ENCODE assay signal across 8 cellular contexts in the genomic region with DNA sequence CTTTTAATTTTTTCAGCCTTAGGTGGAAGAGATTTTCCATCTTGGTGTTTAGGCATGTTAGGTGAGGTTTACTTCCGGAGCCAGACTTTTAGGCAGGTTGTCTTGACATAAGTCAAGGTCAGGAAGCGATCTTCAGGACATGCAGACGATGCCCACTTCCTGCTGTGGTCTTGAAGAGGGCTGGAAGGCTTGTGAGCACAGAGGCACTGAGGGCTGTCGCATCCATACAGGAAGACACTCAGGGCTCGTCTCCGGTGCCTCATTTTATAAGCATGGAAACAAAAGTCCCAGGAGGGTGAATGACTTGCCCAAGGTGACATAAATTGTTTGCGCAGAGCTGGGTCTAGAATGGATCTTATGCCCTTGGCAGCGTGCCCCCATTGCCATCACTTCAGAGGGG. TPM values are rescaled to one million over a fixed set of nuclear protein-coding genes. Genes with fewer than 3 reads are reported as not detected.
DNase-seq lines count a peak whose midpoint lies in the region; ATAC-seq and TF ChIP-seq lines count a peak whose summit lies in the region.

No MANE protein-coding gene starts in this region.

- H3K36me3 ChIP-seq in HEK293 (ENCODE audit: control insufficient read depth in 2 of 2, insufficient read depth in 1 of 2, low read length in 2 of 2) = no peaks in the 10 kb centered on the region
- no peaks in the 10 kb centered on the region for H3K36me3 ChIP-seq in colonic mucosa

- no peaks in the 10 kb centered on the region for H3K9me3 ChIP-seq in HEK293 (ENCODE audit: control insufficient read depth, insufficient read depth, low read depth, low read length)
- no peaks in the 10 kb centered on the region for H3K9me3 ChIP-seq in T-helper 17 cell (ENCODE audit: control insufficient read depth, low read length, poor library complexity, severe bottlenecking)
- H3K9me3 ChIP-seq in colonic mucosa = no peaks in the 10 kb centered on the region

- H3K27ac Mint-ChIP-seq in T-helper 17 cell = peak overlapping the region; percentile 92

- peak overlapping the region; percentile 82 for H3K4me3 Mint-ChIP-seq in T-helper 17 cell

- TF ChIP-seq CTCF in HEK293 (tag by site-specific recombination; IDR thresholded peaks at IDR 0.05) (no peak), colonic mucosa (IDR thresholded peaks at IDR 0.05) (no peak)

- ATAC-seq in T-helper 17 cell (peak; percentile 66), HG02973 (IDR thresholded peaks at IDR 0.05; ENCODE audit: unreplicated experiment) (no peak)

- peaks cover 63% of the 10 kb centered on the region for H3K4me1 Mint-ChIP-seq in T-helper 17 cell

- CTCF ChIA-PET in HEK293 (lab: Yijun Ruan, JAX) = interaction anchor here (0.7 to 2.5 kb wide), 2 partner anchors 23 to 32 kb away, joined by 3 to 10 read pairs; no protein-coding TSS in a partner anchor

- no peak overlapping the region for H3K4me3 ChIP-seq in HEK293 (ENCODE audit: low read depth, low read length)
- no peak overlapping the region for H3K4me3 ChIP-seq in colonic mucosa

- POLR2A ChIA-PET in HEK293 (lab: Yijun Ruan, JAX) = interaction anchor here (0.5 to 0.6 kb wide), 2 partner anchors 16 to 297 kb away, joined by 3 read pairs; no protein-coding TSS in a partner anchor

- intact Hi-C loops in colonic mucosa (cut with DNase I) = no loop called here

- H3K36me3 Mint-ChIP-seq in T-helper 17 cell (ENCODE audit: low read depth) = peaks cover 3% of the 10 kb centered on the region

- peak overlapping the region in 1 of 2 donors; percentile 81 for H3K9ac ChIP-seq in colonic mucosa (ENCODE audit: low read depth in 2 of 2, low read length in 2 of 2)

- no peaks in the 10 kb centered on the region for H3K27me3 Mint-ChIP-seq in T-helper 17 cell

- H3K4me1 ChIP-seq in HEK293 (ENCODE audit: control insufficient read depth, insufficient read depth, low read length) (peaks cover 24% of the 10 kb centered on the region), colonic mucosa (peaks cover 54% of the 10 kb centered on the region)

- no peak overlapping the region for H3K27ac ChIP-seq in HEK293 (ENCODE audit: extremely low read depth, low read depth, low read length)
- H3K27ac ChIP-seq in colonic mucosa = peak overlapping the region; percentile 74

- no peaks in the 10 kb centered on the region for H3K27me3 ChIP-seq in colonic mucosa

- DNase-seq in T-helper 17 cell (peak in 1 of 3 donors; percentile 21), colonic mucosa (no peak), inferior parietal cortex (ENCODE audit: extremely low spot score) (no peak), RKO (ENCODE audit: low spot score) (no peak), NCI-H82 treated with DMSO at 0.1 percent for 48 hours (lab: John Stamatoyannopoulos, UW; ENCODE audit: unreplicated experiment) (no peak)
- DNase-seq in stimulated activated CD8-positive, alpha-beta memory T cell treated with anti-CD3 and anti-CD28 coated beads, Interleukin-4, amount 100 ng/mL, for 48 hours = peak; percentile 40

TF ChIP-seq in HEK293, 187 proteins besides CTCF, POLR2A, EP300 and RAD21:
- TF ChIP-seq ZBTB17 (tag by site-specific recombination; IDR thresholded peaks at IDR 0.05) = peak; percentile 62
- TF ChIP-seq YY1 (tag by site-specific recombination; IDR thresholded peaks at IDR 0.05) = no peak

RNA-seq across cellular contexts. Expression of gene MARK2, which starts 30.8 kb away (rescaled TPM):
- total RNA-seq in T-helper 17 cell = 10 to 100 TPM; 44.6 to 53.5 TPM
- total RNA-seq in colonic mucosa = 10 to 100 TPM; 86.8 to 96.8 TPM

RNA-seq across cellular contexts. Expression of gene RCOR2, which starts 47.3 kb away (rescaled TPM):
- total RNA-seq in T-helper 17 cell (not detected), colonic mucosa (1 to 10 TPM; 4.8 to 5.2 TPM)

RNA-seq across cellular contexts. Expression of gene SPINDOC, which starts 56.4 kb away (rescaled TPM):
- total RNA-seq in T-helper 17 cell (1 to 10 TPM; 8.5 to 9.4 TPM), colonic mucosa (10 to 100 TPM in 1 of 2 donors, 1 to 10 TPM in 1; 9.3 to 11.8 TPM)

Comparison
In these comparisons a context has a peak if more than half of its experiments do, and no peak if none do; other contexts are left out.
1. RNA of gene RCOR2, which starts 47.3 kb away (total RNA-seq): 4.8 to 5.2 TPM in colonic mucosa; not detected in T-helper 17 cell; every median in the first group is over 4 times any median in the second.